11 cellular contexts compared by ENCODE assay signal in the genomic region with DNA sequence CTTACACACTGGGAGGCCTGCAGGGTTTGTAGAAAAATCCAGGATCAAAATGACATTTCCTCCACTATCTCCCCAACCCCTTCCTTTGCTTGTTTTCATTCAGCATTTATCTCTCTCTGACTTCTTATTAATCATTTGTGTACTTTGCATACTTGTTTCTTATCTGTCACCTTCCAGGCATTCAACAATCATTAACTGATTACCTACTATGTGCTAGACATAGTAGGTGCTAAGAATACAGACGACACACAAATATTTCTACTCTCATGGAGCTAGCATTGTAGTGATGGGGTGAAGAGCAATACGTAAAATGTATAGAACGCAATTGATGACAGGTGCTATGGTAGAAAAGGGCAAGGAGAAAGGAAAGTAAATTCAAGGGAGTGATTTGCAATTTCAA. TPM values are rescaled to one million over a fixed set of nuclear protein-coding genes. Genes with fewer than 3 reads are reported as not detected.
"Had no signal": no experiment of that assay in that cellular context is flagged by ENCODE, and none has a peak within 500 bp of the region (broad histone marks: within the 10 kb centered on the region; RNA-seq: fewer than 3 reads in every experiment).

No MANE protein-coding gene starts in this region.

- H3K27ac ChIP-seq: GM23248 had no signal

- H3K4me1 ChIP-seq: HAP-1 had no signal

- FAIRE-seq: H1, H54 had no signal

- H3K36me3 ChIP-seq: HAP-1 had no signal

- H3K9me3 ChIP-seq: HAP-1 had no signal

- H3K4me3 Mint-ChIP-seq: GM23338, H9, HFFc6 had no signal

- H2AFZ ChIP-seq: GM23248, GM23338 had no signal

- DNase-seq: GM23248, GOT3, H7, H9, HCEC 1CT, HFFc6 had no signal

- ATAC-seq: GM23338, HCT116 had no signal

- H3K9me3 Mint-ChIP-seq: H9 had no signal

- H3K4me3 ChIP-seq: GM23248, GM23338, HAP-1 had no signal

- H3K27ac Mint-ChIP-seq: GM23338, HFFc6 had no signal

- H3K4me2 ChIP-seq: GM23338 had no signal

- H3K9ac ChIP-seq: GM23248 had no signal

RNA-seq across cellular contexts. Expression of a gene that starts 20.9 kb away (rescaled TPM):
- total RNA-seq: GM23248, HFFc6 had no signal
- polyA plus RNA-seq: GM23248 had no signal
